16 cellular contexts compared by ENCODE assay signal in the genomic region with DNA sequence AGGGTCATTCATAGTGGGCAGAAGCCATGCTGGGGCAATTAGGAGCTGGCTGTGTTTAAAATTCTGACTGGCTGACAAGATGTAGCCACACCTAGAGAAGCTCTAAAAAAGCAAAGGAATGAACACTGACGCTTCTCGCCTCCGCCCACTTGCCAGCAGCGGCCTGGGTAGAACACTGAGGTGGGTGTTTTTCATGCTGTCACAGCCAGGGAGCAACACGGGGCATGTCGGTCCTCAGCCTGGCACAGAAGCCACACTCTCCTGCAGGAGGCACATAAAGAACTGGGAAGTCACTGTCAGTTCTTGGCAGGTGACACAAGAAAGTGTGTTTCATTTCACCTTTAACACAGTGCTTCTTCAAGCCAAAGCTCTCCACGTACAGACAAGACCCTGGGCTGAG. TPM values are rescaled to one million over a fixed set of nuclear protein-coding genes. Genes with fewer than 3 reads are reported as not detected.
DNase-seq lines count a peak whose midpoint lies in the region; ATAC-seq and TF ChIP-seq lines count a peak whose summit lies in the region.
"Had no signal": no experiment of that assay in that cellular context is flagged by ENCODE, and none has a peak within 500 bp of the region (broad histone marks: within the 10 kb centered on the region; RNA-seq: fewer than 3 reads in every experiment).

No MANE protein-coding gene starts in this region.

- no peak overlapping the region for H3K18ac ChIP-seq in H9 (ENCODE audit: insufficient read length, low read depth, low read length)

- no peak overlapping the region for H3K4me2 ChIP-seq in H9 (ENCODE audit: insufficient read depth, insufficient read length, low read length)

- H2BK120ac ChIP-seq in H9 (ENCODE audit: low read depth, low read length, poor library complexity, severe bottlenecking) = no peak overlapping the region

- peak overlapping the region in 2 of 3 experiments; percentile 56 to 76; a peak in 2 of 7 replicates for H3K27ac Mint-ChIP-seq in H9
- H3K27ac Mint-ChIP-seq in activated naive CD4-positive, alpha-beta T cell treated with anti-CD3 and anti-CD28 coated beads, Interleukin-2, amount 50 U/mL, for 72 hours = no peak overlapping the region

- H3K23me2 ChIP-seq in H9 (ENCODE audit: insufficient read length, low read depth, low read length, poor library complexity, severe bottlenecking) = no peaks in the 10 kb centered on the region

- H3T11ph ChIP-seq in H9 (ENCODE audit: low read length) = no peak overlapping the region

- no peak overlapping the region for H2BK15ac ChIP-seq in H9 (ENCODE audit: low read depth, low read length)

- H3K14ac ChIP-seq in H9 (ENCODE audit: insufficient read depth, low read length) = no peak overlapping the region

- no peak overlapping the region for H3K23ac ChIP-seq in H9 (ENCODE audit: insufficient read length, low read depth, low read length)

- WGBS in H9 (ENCODE audit: extremely low coverage, insufficient read length, low lambda C conversion rate) = no CpG with 5 or more reads among the region's 7 CpGs

- H3K56ac ChIP-seq in H9 (ENCODE audit: insufficient read length, low read depth, low read length) = no peak overlapping the region

- H3K27me3 Mint-ChIP-seq in H9 (ENCODE audit: low read depth) = peaks cover 3% of the 10 kb centered on the region

- DNase-seq in H9 (no peak), caudate nucleus (lab: John Stamatoyannopoulos, UW) (peak in 47 of 61 donors; percentile 11 to 90 (median 58)), left ventricle myocardium superior (no peak), occipital lobe (lab: John Stamatoyannopoulos, UW) (peak; percentile 58), Kasumi-1 (lab: John Stamatoyannopoulos, UW) (no peak)
- DNase-seq in activated naive CD4-positive, alpha-beta T cell treated with anti-CD3 and anti-CD28 coated beads, Interleukin-2, amount 50 U/mL, for 72 hours (ENCODE audit: low spot score in 2 of 2) = no peak
- DNase-seq: DMS79 treated with DMSO at 0.1 percent for 48 hours, KBM-7, NCI-H1105 treated with DMSO at 0.1 percent for 48 hours, NCI-H1694, NCI-H2081 treated with DMSO at 0.1 percent for 48 hours, NCI-H446 treated with DMSO at 0.1 percent for 48 hours had no signal

- no peak for TF ChIP-seq CTCF in H9 (conservative IDR thresholded peaks at IDR 0.05)

- H2BK5ac ChIP-seq in H9 (ENCODE audit: insufficient read length, low read length) = no peak overlapping the region

- no peak overlapping the region for H4K91ac ChIP-seq in H9 (ENCODE audit: insufficient read length, low read depth, low read length)

- H2BK20ac ChIP-seq in H9 (ENCODE audit: low read depth, low read length, poor library complexity, severe bottlenecking) = no peak overlapping the region

- H3K9me3 Mint-ChIP-seq in H9 = no peaks in the 10 kb centered on the region
- H3K9me3 Mint-ChIP-seq in activated naive CD4-positive, alpha-beta T cell treated with anti-CD3 and anti-CD28 coated beads, Interleukin-2, amount 50 U/mL, for 72 hours = no peaks in the 10 kb centered on the region

- no peak overlapping the region for H2AFZ ChIP-seq in H9 (ENCODE audit: low read length)

- H3K27ac ChIP-seq in H9 (ENCODE audit: insufficient read length, low read depth, low read length) = no peak overlapping the region
- H3K27ac ChIP-seq in caudate nucleus (ENCODE audit: low read depth, low read length) = peak overlapping the region; percentile 52

- H3K79me2 ChIP-seq in H9 (ENCODE audit: insufficient read depth, low read length) = peaks cover 4% of the 10 kb centered on the region; the same call in 1 of the 2 replicates

- H3K4me1 Mint-ChIP-seq in H9 = peaks cover 43 to 44% of the 10 kb centered on the region in 2 experiments

- ATAC-seq in left ventricle myocardium superior = peak; percentile 76
- ATAC-seq in activated naive CD4-positive, alpha-beta T cell treated with anti-CD3 and anti-CD28 coated beads, Interleukin-2, amount 50 U/mL, for 72 hours = no peak
- no peak for ATAC-seq in HG03139 (IDR thresholded peaks at IDR 0.05; ENCODE audit: unreplicated experiment)
- ATAC-seq in GM18505 (IDR thresholded peaks at IDR 0.05; ENCODE audit: unreplicated experiment) = no peak
- ATAC-seq: Panc1 had no signal

- H4K5ac ChIP-seq in H9 (ENCODE audit: insufficient read length, low read depth, low read length) = no peak overlapping the region

- no peak overlapping the region for H2BK12ac ChIP-seq in H9 (ENCODE audit: insufficient read length, low read depth, low read length)

- H3K27me3 ChIP-seq in H9 (ENCODE audit: insufficient read depth, low read length) = no peaks in the 10 kb centered on the region

- TF ChIP-seq POLR2A in GM18505 (IDR thresholded peaks at IDR 0.05; ENCODE audit: borderline replicate concordance, extremely low read depth, insufficient read depth, insufficient read length) = no peak

- peaks cover 17% of the 10 kb centered on the region; the same call in 1 of the 2 replicates for H3K4me1 ChIP-seq in H9 (ENCODE audit: insufficient read depth, low read length)
- H3K4me1 ChIP-seq: HAP-1 had no signal

- no peak overlapping the region for H3K9ac ChIP-seq in H9 (ENCODE audit: extremely low read depth, insufficient read length, low read length)

- intact Hi-C loops in left ventricle myocardium superior (cut with micrococcal nuclease) = no loop called here

- H3K36me3 Mint-ChIP-seq in H9 (ENCODE audit: insufficient read depth in 1 of 3, low read depth in 3 of 3) = peaks cover 36 to 54% (median 50%) of the 10 kb centered on the region in 3 experiments
- peaks cover 0 to 7% of the 10 kb centered on the region in 2 donors for H3K36me3 Mint-ChIP-seq in activated naive CD4-positive, alpha-beta T cell treated with anti-CD3 and anti-CD28 coated beads, Interleukin-2, amount 50 U/mL, for 72 hours

- no peaks in the 10 kb centered on the region for H3K79me1 ChIP-seq in H9 (ENCODE audit: insufficient read depth, low read depth, low read length, poor library complexity, severe bottlenecking)

- H3K9me3 ChIP-seq in H9 (ENCODE audit: control insufficient read depth, low read depth, low read length) = no peaks in the 10 kb centered on the region
- H3K9me3 ChIP-seq: HAP-1 had no signal

- no peaks in the 10 kb centered on the region for H4K20me1 ChIP-seq in H9 (ENCODE audit: control insufficient read depth, insufficient read depth, insufficient read length)

- H3K4me3 Mint-ChIP-seq in H9 = no peak overlapping the region

- H4K8ac ChIP-seq in H9 (replicated peaks; ENCODE audit: insufficient read length, low read depth, low read length) = no peak overlapping the region

- no peak overlapping the region for H2AK5ac ChIP-seq in H9 (ENCODE audit: insufficient read length, low read length)

- H3K4ac ChIP-seq in H9 (ENCODE audit: low read depth, low read length) = no peak overlapping the region

RNA-seq across cellular contexts. Expression of a gene that starts 10.4 kb away (rescaled TPM):
- total RNA-seq in H9 (2021) = 29.7 and 29.8 TPM in 2 replicates
- total RNA-seq in left ventricle myocardium superior = 10.7 TPM
- total RNA-seq in occipital lobe = 82.2 TPM
- total RNA-seq in activated naive CD4-positive, alpha-beta T cell treated with anti-CD3 and anti-CD28 coated beads, Interleukin-2, amount 50 U/mL, for 72 hours = 1 to 10 TPM; 1.6 to 7.3 TPM

Comparison
In these comparisons a context has a peak if more than half of its experiments do, and no peak if none do; other contexts are left out.
1. DNase-seq: peak in caudate nucleus (47 of 61) and occipital lobe (single experiment); none in H9 (single experiment), left ventricle myocardium superior (single experiment), activated naive CD4-positive, alpha-beta T cell treated with anti-CD3 and anti-CD28 coated beads, Interleukin-2, amount 50 U/mL, for 72 hours (0 of 2) and Kasumi-1 (0 of 2).
2. H3K27ac Mint-ChIP-seq: peak in H9 (2 of 3); none in activated naive CD4-positive, alpha-beta T cell treated with anti-CD3 and anti-CD28 coated beads, Interleukin-2, amount 50 U/mL, for 72 hours (0 of 2).